In genomic region chr11:9573775-9574555, GRCh38 we compare ENCODE assay signal across 8 cellular contexts. TPM values are rescaled to one million over a fixed set of nuclear protein-coding genes. Genes with fewer than 3 reads are reported as not detected.
A peak's percentile ranks its signal among the peaks of the same experiment; 100 is the strongest.
DNase-seq lines count a peak whose midpoint lies in the region; ATAC-seq and TF ChIP-seq lines count a peak whose summit lies in the region.

No MANE protein-coding gene starts in this region.

- no peaks in the 10 kb centered on the region for H3K36me3 ChIP-seq in breast epithelium
- H3K36me3 ChIP-seq in lung (ENCODE audit: control insufficient read depth in 2 of 2, insufficient read depth in 2 of 2, low read length in 2 of 2): no peaks in the 10 kb centered on the region
- H3K36me3 ChIP-seq in upper lobe of right lung: no peaks in the 10 kb centered on the region

- intact Hi-C loops in breast epithelium (cut with DNase I; ENCODE audit: low total_unique reads) (no loop called here), upper lobe of right lung (cut with DNase I) (no loop called here)

- ATAC-seq in GM21528 (IDR thresholded peaks at IDR 0.05; ENCODE audit: low FRiP score, unreplicated experiment) (peak; percentile 8), lung (ENCODE audit: insufficient read depth, low FRiP score) (no peak), upper lobe of right lung (no peak)

- no peak for TF ChIP-seq POLR2A in NB4 (IDR thresholded peaks at IDR 0.05; ENCODE audit: extremely low read depth, insufficient read length)
- no peak for TF ChIP-seq POLR2A in breast epithelium (IDR thresholded peaks at IDR 0.05)

- 0% methylated on average over 57 to 114 of the region's 114 CpGs for WGBS in lung, 2 donors

- no peaks in the 10 kb centered on the region for H3K9me3 ChIP-seq in breast epithelium
- H3K9me3 ChIP-seq in lung (ENCODE audit: control insufficient read depth in 2 of 2, insufficient read depth in 1 of 2, low read length in 1 of 2): no peaks in the 10 kb centered on the region
- no peaks in the 10 kb centered on the region for H3K9me3 ChIP-seq in upper lobe of right lung

- H3K4me3 ChIP-seq in NB4 (ENCODE audit: low read depth, low read length) (peak overlapping the region; percentile 99), breast epithelium (peak overlapping the region; percentile 68 to 82 (median 72)), lung (peak overlapping the region; percentile 65), upper lobe of right lung (peak overlapping the region; percentile 77)

- DNase-seq in NCI-H146 (lab: John Stamatoyannopoulos, UW) (peak; percentile 81), NCI-H146 treated with DMSO at 0.1 percent for 48 hours (lab: John Stamatoyannopoulos, UW; ENCODE audit: unreplicated experiment) (no peak), NB4 (ENCODE audit: low read depth) (peak; percentile 63), breast epithelium (ENCODE audit: low spot score in 2 of 2) (no peak), lung (ENCODE audit: low spot score) (peak; percentile 38), upper lobe of right lung (peak; percentile 76), putamen (ENCODE audit: low spot score) (no peak)

- TF ChIP-seq CTCF in NB4 (IDR thresholded peaks at IDR 0.05; ENCODE audit: low read depth, low read length): no peak
- peak in 1 of 3 donors; percentile 15 for TF ChIP-seq CTCF in breast epithelium (IDR thresholded peaks at IDR 0.05)
- TF ChIP-seq CTCF in lung (IDR thresholded peaks at IDR 0.05; ENCODE audit: control extremely low read depth, extremely low read depth): no peak
- TF ChIP-seq CTCF in upper lobe of right lung (IDR thresholded peaks at IDR 0.05): no peak

- peak overlapping the region; percentile 99 for H3K27ac ChIP-seq in breast epithelium
- peak overlapping the region; percentile 92 to 98 for H3K27ac ChIP-seq in lung (ENCODE audit: low read depth in 1 of 2, low read length in 1 of 2)
- peak overlapping the region; percentile 78 for H3K27ac ChIP-seq in upper lobe of right lung

- H3K4me1 ChIP-seq in breast epithelium (no peaks in the 10 kb centered on the region), lung (ENCODE audit: control insufficient read depth in 2 of 2, insufficient read depth in 2 of 2, low read length in 2 of 2) (peaks cover 2 to 3% of the 10 kb centered on the region in 2 donors), upper lobe of right lung (peaks cover 9% of the 10 kb centered on the region)

- H3K27me3 ChIP-seq in breast epithelium (no peaks in the 10 kb centered on the region), lung (ENCODE audit: control insufficient read depth, insufficient read depth) (no peaks in the 10 kb centered on the region), upper lobe of right lung (no peaks in the 10 kb centered on the region)

RNA-seq across cellular contexts. Expression of gene WEE1, which starts 0.5 kb away (rescaled TPM):
- total RNA-seq in breast epithelium: 100 to 1,000 TPM in 1 of 3 donors, 10 to 100 TPM in 2; 25.0 to 128 (median 66.5) TPM
- total RNA-seq in lung: 10 to 100 TPM; 13.7 to 48.9 TPM
- polyA plus RNA-seq in lung: 1 to 10 TPM; 5.0 to 5.7 TPM
- total RNA-seq in upper lobe of right lung: 10.9 TPM

Comparison
In these comparisons a context has a peak if more than half of its experiments do, and no peak if none do; other contexts are left out.
1. DNase-seq: peak in NCI-H146 (single experiment), NB4 (single experiment), lung (single experiment) and upper lobe of right lung (single experiment); none in NCI-H146 treated with DMSO at 0.1 percent for 48 hours (single experiment), breast epithelium (0 of 2) and putamen (single experiment).
2. Peak in every context shown above with its lines, with median percentiles within 50 percentile points of each other: H3K4me3 ChIP-seq and H3K27ac ChIP-seq.